In the genomic region with DNA sequence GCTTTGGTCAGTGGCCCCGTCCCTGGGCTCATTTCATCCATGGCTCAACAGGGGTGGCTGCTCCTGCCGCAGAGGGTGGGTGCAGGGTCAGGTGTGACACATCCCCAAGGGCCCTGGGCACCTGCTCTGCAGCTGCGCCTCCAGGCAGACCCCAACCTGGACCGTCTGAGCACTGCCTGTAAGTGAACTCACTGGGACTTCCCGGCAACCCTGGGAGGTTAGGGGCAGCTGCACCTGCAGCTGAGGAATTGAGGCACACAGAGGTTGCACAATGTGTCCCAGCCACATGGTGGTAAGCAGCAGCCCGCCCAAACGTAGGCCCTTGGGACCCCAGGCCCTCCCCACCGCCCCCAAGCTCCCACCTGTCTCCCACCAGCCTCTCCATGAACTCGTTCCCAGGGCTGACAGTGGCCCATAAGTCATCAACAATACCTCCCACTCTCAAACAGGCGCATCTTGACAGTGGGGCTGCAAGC, we compare ENCODE assay signal across 1 cellular context.
TF ChIP-seq lines count a peak whose summit lies in the region.

No MANE protein-coding gene starts in this region.

TF ChIP-seq in neural cell, 6 proteins besides CTCF, POLR2A, EP300 and RAD21:
- TF ChIP-seq, protein P1, sequence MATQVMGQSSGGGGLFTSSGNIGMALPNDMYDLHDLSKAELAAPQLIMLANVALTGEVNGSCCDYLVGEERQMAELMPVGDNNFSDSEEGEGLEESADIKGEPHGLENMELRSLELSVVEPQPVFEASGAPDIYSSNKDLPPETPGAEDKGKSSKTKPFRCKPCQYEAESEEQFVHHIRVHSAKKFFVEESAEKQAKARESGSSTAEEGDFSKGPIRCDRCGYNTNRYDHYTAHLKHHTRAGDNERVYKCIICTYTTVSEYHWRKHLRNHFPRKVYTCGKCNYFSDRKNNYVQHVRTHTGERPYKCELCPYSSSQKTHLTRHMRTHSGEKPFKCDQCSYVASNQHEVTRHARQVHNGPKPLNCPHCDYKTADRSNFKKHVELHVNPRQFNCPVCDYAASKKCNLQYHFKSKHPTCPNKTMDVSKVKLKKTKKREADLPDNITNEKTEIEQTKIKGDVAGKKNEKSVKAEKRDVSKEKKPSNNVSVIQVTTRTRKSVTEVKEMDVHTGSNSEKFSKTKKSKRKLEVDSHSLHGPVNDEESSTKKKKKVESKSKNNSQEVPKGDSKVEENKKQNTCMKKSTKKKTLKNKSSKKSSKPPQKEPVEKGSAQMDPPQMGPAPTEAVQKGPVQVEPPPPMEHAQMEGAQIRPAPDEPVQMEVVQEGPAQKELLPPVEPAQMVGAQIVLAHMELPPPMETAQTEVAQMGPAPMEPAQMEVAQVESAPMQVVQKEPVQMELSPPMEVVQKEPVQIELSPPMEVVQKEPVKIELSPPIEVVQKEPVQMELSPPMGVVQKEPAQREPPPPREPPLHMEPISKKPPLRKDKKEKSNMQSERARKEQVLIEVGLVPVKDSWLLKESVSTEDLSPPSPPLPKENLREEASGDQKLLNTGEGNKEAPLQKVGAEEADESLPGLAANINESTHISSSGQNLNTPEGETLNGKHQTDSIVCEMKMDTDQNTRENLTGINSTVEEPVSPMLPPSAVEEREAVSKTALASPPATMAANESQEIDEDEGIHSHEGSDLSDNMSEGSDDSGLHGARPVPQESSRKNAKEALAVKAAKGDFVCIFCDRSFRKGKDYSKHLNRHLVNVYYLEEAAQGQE (IDR thresholded peaks at IDR 0.05; ENCODE audit: borderline replicate concordance), result no peak
- no peak for TF ChIP-seq EZH2 (IDR thresholded peaks at IDR 0.05; ENCODE audit: borderline replicate concordance, insufficient read depth, low read length, poor library complexity, severe bottlenecking)
- no peak for TF ChIP-seq MXI1 (conservative IDR thresholded peaks at IDR 0.05; ENCODE audit: poor library complexity, severe bottlenecking)
- no peak for TF ChIP-seq TAF1 (IDR thresholded peaks at IDR 0.05; ENCODE audit: low read depth)
- TF ChIP-seq POLR2AphosphoS5 (IDR thresholded peaks at IDR 0.05), result no peak
- TF ChIP-seq SMC3 (conservative IDR thresholded peaks at IDR 0.05; ENCODE audit: poor library complexity), result no peak
